ENCODE assay signal across 33 cellular contexts in genomic region chr1:78731674-78732073, GRCh38.
"Had no signal": no experiment of that assay in that cellular context is flagged by ENCODE, and none has a peak within 500 bp of the region (broad histone marks: within the 10 kb centered on the region; RNA-seq: fewer than 3 reads in every experiment).

No MANE protein-coding gene starts in this region.

- H3K4me3 ChIP-seq: adrenal gland, body of pancreas, breast epithelium had no signal

- H3K9me3 ChIP-seq: adrenal gland, body of pancreas, breast epithelium had no signal

- DNase-seq: activated B cell treated with CpG ODN at 0.5 μM for 24 hours; activated CD4-positive, alpha-beta memory T cell treated with anti-CD3 and anti-CD28 coated beads for 36 hours; activated CD4-positive, alpha-beta T cell treated with anti-CD3 and anti-CD28 coated beads for 4 hours; activated CD4-positive, alpha-beta T cell treated with anti-CD3 and anti-CD28 coated beads, Interleukin-2, amount 10 ng/mL, durations not matched to agents 24 days and 14 days; activated CD4-positive, alpha-beta T cell treated with anti-CD3 and anti-CD28 coated beads, Interleukin-2, amount 50 U/mL, for 1 hour; activated CD4-positive, alpha-beta T cell treated with anti-CD3 and anti-CD28 coated beads, Interleukin-2, amount 50 U/mL, for 4 hours; activated CD4-positive, CD25-positive, alpha-beta regulatory T cell treated with anti-CD3 and anti-CD28 coated beads, Interleukin-2, amount 50 U/mL, for 72 hours; activated CD8-positive, alpha-beta memory T cell treated with anti-CD3 and anti-CD28 coated beads, Interleukin-2, amount 50 U/mL, for 4 hours; activated CD8-positive, alpha-beta T cell treated with anti-CD3 and anti-CD28 coated beads for 36 hours; activated effector memory CD4-positive, alpha-beta T cell treated with Interleukin-2 at 50 U/mL for 16 hours; activated gamma-delta T cell; activated naive CD4-positive, alpha-beta T cell; activated naive CD4-positive, alpha-beta T cell treated with anti-CD3 and anti-CD28 coated beads for 36 hours; activated naive CD4-positive, alpha-beta T cell treated with anti-CD3 and anti-CD28 coated beads, Interleukin-2, amount 50 U/mL, for 16 hours; activated naive CD8-positive, alpha-beta T cell treated with anti-CD3 and anti-CD28 coated beads for 36 hours; activated T-cell treated with anti-CD3 and anti-CD28 coated beads for 4 hours; activated T-cell treated with anti-CD3 and anti-CD28 coated beads, Interleukin-2, amount 50 U/mL, for 1 hour; activated T-cell treated with anti-CD3 and anti-CD28 coated beads, Interleukin-2, amount 50 U/mL, for 4 hours; activated T-cell treated with anti-CD3 and anti-CD28 coated beads, Interleukin-2, amount 50 U/mL, for 72 hours; adrenal gland; amniotic stem cell; aorta; body of pancreas; brain microvascular endothelial cell; central memory CD4-positive, alpha-beta T cell; T-helper 17 cell; T1000 had no signal

- H3K36me3 ChIP-seq: adrenal gland, brain microvascular endothelial cell, breast epithelium had no signal

- FAIRE-seq: astrocyte, colon, TTC549 had no signal

- H3K27me3 ChIP-seq: adrenal gland, body of pancreas, brain microvascular endothelial cell, breast epithelium had no signal

- ATAC-seq: activated CD8-positive, alpha-beta T cell treated with anti-CD3 and anti-CD28 coated beads for 36 hours; activated naive CD4-positive, alpha-beta T cell treated with anti-CD3 and anti-CD28 coated beads, Interleukin-2, amount 50 U/mL, for 72 hours; activated T-cell treated with anti-CD3 and anti-CD28 coated beads, Interleukin-2, amount 50 U/mL, for 4 hours; activated T-cell treated with anti-CD3 and anti-CD28 coated beads, Interleukin-2, amount 50 U/mL, for 72 hours; body of pancreas; T-helper 17 cell had no signal

- H3K27ac ChIP-seq: adrenal gland, body of pancreas, brain microvascular endothelial cell, breast epithelium, VCaP had no signal

- H3K4me1 ChIP-seq: adrenal gland, body of pancreas, breast epithelium had no signal
